In the genomic region with DNA sequence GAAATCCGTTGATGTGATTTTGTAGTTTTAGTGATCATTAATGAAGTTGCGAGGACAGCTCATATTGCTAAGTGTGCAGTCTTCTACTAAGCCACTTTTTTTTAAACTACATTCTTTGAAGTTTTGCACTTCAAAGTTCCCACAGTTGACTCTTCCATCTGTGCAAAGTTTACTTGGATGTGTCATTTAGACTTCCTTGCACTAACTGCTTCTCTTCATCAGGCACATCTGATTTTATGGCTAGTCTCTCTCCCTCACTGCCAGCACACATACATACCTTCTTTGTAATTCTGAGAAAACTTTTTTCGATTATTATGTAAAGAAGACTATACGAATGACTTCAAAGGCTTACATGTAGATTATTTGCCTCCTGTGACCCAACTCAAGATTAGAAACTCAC, we compare ENCODE assay signal across 17 cellular contexts.
"Had no signal": no experiment of that assay in that cellular context is flagged by ENCODE, and none has a peak within 500 bp of the region (broad histone marks: within the 10 kb centered on the region; RNA-seq: fewer than 3 reads in every experiment).

No MANE protein-coding gene starts in this region.

- H3K4me3 ChIP-seq: body of pancreas, ovary, psoas muscle, sigmoid colon, spleen, thoracic aorta, upper lobe of left lung had no signal

- H3K36me3 Mint-ChIP-seq: activated naive CD8-positive, alpha-beta T cell; naive thymus-derived CD4-positive, alpha-beta T cell; stimulated activated memory B cell treated with anti-CD40 and anti-IgM and Interleukin-4, amounts not matched to agents 10 μg/mL and 1 μg/mL and 100 μg/mL, for 72 hours; WTC11 had no signal

- H3K27me3 Mint-ChIP-seq: activated CD4-positive, alpha-beta T cell treated with anti-CD3 and anti-CD28 coated beads for 36 hours; activated naive CD8-positive, alpha-beta T cell; effector memory CD8-positive, alpha-beta T cell; memory B cell; naive thymus-derived CD4-positive, alpha-beta T cell; stimulated activated memory B cell treated with anti-CD40 and anti-IgM and Interleukin-4, amounts not matched to agents 10 μg/mL and 1 μg/mL and 100 μg/mL, for 72 hours had no signal

- H3K9me3 Mint-ChIP-seq: effector memory CD8-positive, alpha-beta T cell; memory B cell; naive thymus-derived CD4-positive, alpha-beta T cell; stimulated activated memory B cell treated with anti-CD40 and anti-IgM and Interleukin-4, amounts not matched to agents 10 μg/mL and 1 μg/mL and 100 μg/mL, for 72 hours; WTC11 had no signal

- H3K36me3 ChIP-seq: ovary, sigmoid colon, spleen, thoracic aorta, upper lobe of left lung had no signal

- H3K27me3 ChIP-seq: body of pancreas, ovary, sigmoid colon, spleen, upper lobe of left lung had no signal

- H3K9me3 ChIP-seq: body of pancreas, ovary, psoas muscle, sigmoid colon, spleen, thoracic aorta, upper lobe of left lung had no signal

- DNase-seq: activated CD4-positive, alpha-beta T cell treated with anti-CD3 and anti-CD28 coated beads for 36 hours; activated CD4-positive, alpha-beta T cell treated with anti-CD3 and anti-CD28 coated beads, Interleukin-2, amount 50 U/mL, for 48 hours; body of pancreas; effector memory CD8-positive, alpha-beta T cell; foreskin melanocyte; naive thymus-derived CD4-positive, alpha-beta T cell; ovary; psoas muscle; sigmoid colon; spleen; stimulated activated CD4-positive, alpha-beta T cell treated with anti-CD3 and anti-CD28 coated beads, Interleukin-4, amount 100 ng/mL, for 4 hours; upper lobe of left lung had no signal

- H3K4me1 ChIP-seq: body of pancreas, psoas muscle, sigmoid colon, spleen, upper lobe of left lung had no signal

- H3K27ac Mint-ChIP-seq: activated CD4-positive, alpha-beta T cell treated with anti-CD3 and anti-CD28 coated beads for 36 hours; activated naive CD8-positive, alpha-beta T cell; effector memory CD8-positive, alpha-beta T cell; memory B cell; naive thymus-derived CD4-positive, alpha-beta T cell; stimulated activated memory B cell treated with anti-CD40 and anti-IgM and Interleukin-4, amounts not matched to agents 10 μg/mL and 1 μg/mL and 100 μg/mL, for 72 hours; WTC11 had no signal

- H3K27ac ChIP-seq: body of pancreas, ovary, psoas muscle, sigmoid colon, spleen, thoracic aorta, upper lobe of left lung had no signal

- H3K4me3 Mint-ChIP-seq: activated CD4-positive, alpha-beta T cell treated with anti-CD3 and anti-CD28 coated beads for 36 hours; activated naive CD8-positive, alpha-beta T cell; effector memory CD8-positive, alpha-beta T cell; memory B cell; naive thymus-derived CD4-positive, alpha-beta T cell; stimulated activated memory B cell treated with anti-CD40 and anti-IgM and Interleukin-4, amounts not matched to agents 10 μg/mL and 1 μg/mL and 100 μg/mL, for 72 hours; WTC11 had no signal

- H3K4me1 Mint-ChIP-seq: activated CD4-positive, alpha-beta T cell treated with anti-CD3 and anti-CD28 coated beads for 36 hours; memory B cell; stimulated activated memory B cell treated with anti-CD40 and anti-IgM and Interleukin-4, amounts not matched to agents 10 μg/mL and 1 μg/mL and 100 μg/mL, for 72 hours had no signal
